In genomic region chr17:28317965-28318758, GRCh38 we compare ENCODE assay signal across 1 cellular context.
TF ChIP-seq lines count a peak whose summit lies in the region.

No MANE protein-coding gene starts in this region.

TF ChIP-seq in HepG2, 621 proteins besides CTCF, POLR2A, EP300 and RAD21 (continues in another document):
- no peak; the same call in 1 of the 2 replicates for TF ChIP-seq ZC3H13 (CRISPR knock-in tag; IDR thresholded peaks at IDR 0.05)
- TF ChIP-seq MIER2 (CRISPR knock-in tag; IDR thresholded peaks at IDR 0.05), result 0 out of 2 replicates have a peak, but pooled peaks have one; percentile 9
- TF ChIP-seq ZFP37 (CRISPR knock-in tag; IDR thresholded peaks at IDR 0.05; ENCODE audit: borderline replicate concordance), result no peak
- no peak for TF ChIP-seq HDAC6 (IDR thresholded peaks at IDR 0.05; ENCODE audit: low read depth, low read length)
- TF ChIP-seq CHCHD3 (CRISPR knock-in tag; IDR thresholded peaks at IDR 0.05), result no peak
- TF ChIP-seq HOXA5 (CRISPR knock-in tag; IDR thresholded peaks at IDR 0.05), result no peak
- TF ChIP-seq IKZF5 (CRISPR knock-in tag; IDR thresholded peaks at IDR 0.05), result no peak
- TF ChIP-seq ZNF280D (CRISPR knock-in tag; IDR thresholded peaks at IDR 0.05), result no peak
- TF ChIP-seq FOXP4 (CRISPR knock-in tag; IDR thresholded peaks at IDR 0.05), result peak; percentile 30; the same call in 1 of the 2 replicates
- 0 out of 2 replicates have a peak, but pooled peaks have one; percentile 47 for TF ChIP-seq ZBTB7B (CRISPR knock-in tag; IDR thresholded peaks at IDR 0.05)
- TF ChIP-seq KLF16 (CRISPR knock-in tag; IDR thresholded peaks at IDR 0.05), result no peak
- TF ChIP-seq XRCC5 (optimal IDR thresholded peaks at IDR 0.05; ENCODE audit: low read length), result no peak
- no peak for TF ChIP-seq PAF1 (CRISPR knock-in tag; IDR thresholded peaks at IDR 0.05)
- peak; percentile 54 for TF ChIP-seq ZNF883 (CRISPR knock-in tag; IDR thresholded peaks at IDR 0.05; ENCODE audit: not compliant biosample characterization)
- peak; percentile 12; the same call in 1 of the 2 replicates for TF ChIP-seq HDAC2 (CRISPR knock-in tag; IDR thresholded peaks at IDR 0.05)
- TF ChIP-seq PHF20 (CRISPR knock-in tag; IDR thresholded peaks at IDR 0.05), result no peak
- TF ChIP-seq ZSCAN29 (CRISPR knock-in tag; conservative IDR thresholded peaks at IDR 0.05), result 0 out of 2 replicates have a peak, but pooled peaks have one; percentile 46
- TF ChIP-seq ZNF891 (CRISPR knock-in tag; IDR thresholded peaks at IDR 0.05), result no peak
- no peak for TF ChIP-seq FOXA1 (IDR thresholded peaks at IDR 0.05)
- TF ChIP-seq FOXA1 (CRISPR knock-in tag; IDR thresholded peaks at IDR 0.05), result 0 out of 2 replicates have a peak, but pooled peaks have one; percentile 4
- TF ChIP-seq SKIL (CRISPR knock-in tag; IDR thresholded peaks at IDR 0.05; ENCODE audit: borderline replicate concordance), result 0 out of 2 replicates have a peak, but pooled peaks have one; percentile 21
- TF ChIP-seq AGO2 (optimal IDR thresholded peaks at IDR 0.05; ENCODE audit: low read depth, low read length), result peak; percentile 31
- no peak for TF ChIP-seq ZBTB39 (CRISPR knock-in tag; IDR thresholded peaks at IDR 0.05)
- TF ChIP-seq ZNF572 (CRISPR knock-in tag; IDR thresholded peaks at IDR 0.05), result no peak
- TF ChIP-seq BATF2 (CRISPR knock-in tag; IDR thresholded peaks at IDR 0.05), result 0 out of 2 replicates have a peak, but pooled peaks have one; percentile 11
- TF ChIP-seq THAP7 (CRISPR knock-in tag; IDR thresholded peaks at IDR 0.05), result 0 out of 2 replicates have a peak, but pooled peaks have one; percentile 40
- no peak for TF ChIP-seq DNMT1 (CRISPR knock-in tag; IDR thresholded peaks at IDR 0.05)
- 0 out of 2 replicates have a peak, but pooled peaks have one; percentile 48 for TF ChIP-seq ZNF3 (CRISPR knock-in tag; IDR thresholded peaks at IDR 0.05)
- TF ChIP-seq ZC3H4 (CRISPR knock-in tag; IDR thresholded peaks at IDR 0.05; ENCODE audit: borderline replicate concordance), result peak; percentile 58; the same call in 1 of the 2 replicates
- TF ChIP-seq NFRKB (IDR thresholded peaks at IDR 0.05), result no peak
- TF ChIP-seq ZNF784 (CRISPR knock-in tag; IDR thresholded peaks at IDR 0.05; ENCODE audit: borderline replicate concordance), result 0 out of 2 replicates have a peak, but pooled peaks have one; percentile 31
- peak; percentile 9; the same call in 1 of the 2 replicates for TF ChIP-seq ZNF343 (CRISPR knock-in tag; IDR thresholded peaks at IDR 0.05)
- 0 out of 2 replicates have a peak, but pooled peaks have one; percentile 1 for TF ChIP-seq TSC22D2 (CRISPR knock-in tag; IDR thresholded peaks at IDR 0.05; ENCODE audit: borderline replicate concordance)
- no peak for TF ChIP-seq ZNF737 (CRISPR knock-in tag; IDR thresholded peaks at IDR 0.05; ENCODE audit: borderline replicate concordance)
- TF ChIP-seq YY1 (IDR thresholded peaks at IDR 0.05; ENCODE audit: insufficient read depth, insufficient replicate concordance, low read depth, low read length), result peak; percentile 46
- peak; percentile 59 for TF ChIP-seq MAX (IDR thresholded peaks at IDR 0.05)
- peak; percentile 16; the same call in 1 of the 2 replicates for TF ChIP-seq ZNF430 (CRISPR knock-in tag; IDR thresholded peaks at IDR 0.05)
- TF ChIP-seq ZSCAN12 (CRISPR knock-in tag; IDR thresholded peaks at IDR 0.05), result no peak
- 0 out of 2 replicates have a peak, but pooled peaks have one; percentile 34 for TF ChIP-seq IRF9 (CRISPR knock-in tag; IDR thresholded peaks at IDR 0.05; ENCODE audit: borderline replicate concordance)
- TF ChIP-seq NCOA1 (CRISPR knock-in tag; IDR thresholded peaks at IDR 0.05), result 0 out of 2 replicates have a peak, but pooled peaks have one; percentile 49
- TF ChIP-seq CBX2 (IDR thresholded peaks at IDR 0.05; ENCODE audit: low read depth, low read length), result no peak
- TF ChIP-seq CBX2 (CRISPR knock-in tag; IDR thresholded peaks at IDR 0.05; ENCODE audit: low read depth), result no peak
- TF ChIP-seq USF2 (IDR thresholded peaks at IDR 0.05; ENCODE audit: low read depth, low read length), result no peak
- TF ChIP-seq USF2 (CRISPR knock-in tag; IDR thresholded peaks at IDR 0.05; ENCODE audit: borderline replicate concordance), result no peak
- no peak for TF ChIP-seq ZNF432 (CRISPR knock-in tag; IDR thresholded peaks at IDR 0.05; ENCODE audit: borderline replicate concordance)
- TF ChIP-seq ZBTB3 (CRISPR knock-in tag; IDR thresholded peaks at IDR 0.05; ENCODE audit: borderline replicate concordance, low read depth), result peak; percentile 46; the same call in 1 of the 2 replicates
